8 cellular contexts compared by ENCODE assay signal in the genomic region with DNA sequence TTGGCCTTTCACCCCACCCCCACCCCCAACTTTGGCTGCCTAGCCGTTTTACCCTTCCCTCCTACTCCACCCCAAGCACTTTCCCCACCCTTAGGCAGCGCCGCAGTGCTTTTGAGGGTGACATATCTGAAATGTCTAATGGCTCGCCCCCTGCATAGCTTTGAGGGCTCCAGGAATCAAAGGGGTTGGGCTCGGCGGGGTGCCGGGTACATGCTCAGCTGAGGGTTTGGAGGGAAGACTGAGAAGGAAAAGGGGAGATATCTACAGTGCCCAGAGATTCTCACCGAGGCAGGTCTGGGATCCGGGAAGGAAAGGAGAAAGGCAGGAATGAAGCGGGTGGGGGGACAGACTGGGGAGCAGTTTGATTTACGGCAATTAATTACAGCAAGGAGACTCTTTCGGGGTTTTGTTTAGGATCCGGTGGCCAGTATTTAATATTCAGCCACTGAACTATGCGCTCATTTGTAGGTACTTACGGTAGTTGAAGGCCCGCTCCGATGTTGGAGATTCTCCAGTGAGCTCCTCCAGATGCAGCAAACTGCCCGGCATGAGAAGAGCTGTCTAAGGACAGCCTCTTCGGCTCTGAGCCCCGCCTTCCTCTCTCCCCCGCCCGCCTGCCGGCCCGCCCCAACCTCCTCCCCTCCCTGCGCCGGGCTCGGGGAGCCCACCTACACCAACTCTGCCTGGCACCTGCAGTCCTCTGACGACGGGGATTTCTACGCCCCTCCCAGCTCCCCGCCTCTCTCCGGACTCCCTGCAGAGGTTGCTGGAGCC. TPM values are rescaled to one million over a fixed set of nuclear protein-coding genes. Genes with fewer than 3 reads are reported as not detected.
DNase-seq lines count a peak whose midpoint lies in the region; ATAC-seq and TF ChIP-seq lines count a peak whose summit lies in the region.

Gene IGSF1, minus strand, starts transcription at position 569 of the 774 bp plus-strand sequence. CDS start 2,632 bp downstream, outside the sequence.

- H3K9me3 ChIP-seq in A673 (ENCODE audit: low read depth, low read length, poor library complexity, severe bottlenecking) (no peaks in the 10 kb centered on the region), HUES64 (ENCODE audit: insufficient read depth, low read depth, low read length) (no peaks in the 10 kb centered on the region), ectodermal cell (ENCODE audit: control insufficient read depth, low read length) (no peaks in the 10 kb centered on the region)

- peaks cover 17% of the 10 kb centered on the region for H3K27me3 ChIP-seq in A673 (replicated peaks; ENCODE audit: insufficient read depth, low read depth, low read length, poor library complexity)
- H3K27me3 ChIP-seq in HUES64 (ENCODE audit: insufficient read depth, low read length) = no peaks in the 10 kb centered on the region
- no peaks in the 10 kb centered on the region for H3K27me3 ChIP-seq in ectodermal cell (ENCODE audit: control insufficient read depth, insufficient read depth, low read length, poor library complexity, severe bottlenecking)

- TF ChIP-seq POLR2A in GM18505 (IDR thresholded peaks at IDR 0.05; ENCODE audit: borderline replicate concordance, extremely low read depth, insufficient read depth, insufficient read length) = no peak

- POLR2A ChIA-PET in A673 (lab: Charles Lee; ENCODE audit: low non-redundant PET) = no interaction called here

- peak within 1 kb of the TSS; percentile 26; the same call in 1 of the 2 replicates for H3K9ac ChIP-seq in HUES64 (ENCODE audit: low read depth, low read length)

- no peak for TF ChIP-seq CTCF in A673 (conservative IDR thresholded peaks at IDR 0.05; ENCODE audit: low read depth, low read length)

- CTCF ChIA-PET in A673 (lab: Charles Lee) = no interaction called here

- no peaks in the 10 kb centered on the region for H3K36me3 ChIP-seq in A673 (ENCODE audit: insufficient read depth, low read length, poor library complexity, severe bottlenecking)
- H3K36me3 ChIP-seq in HUES64 (ENCODE audit: insufficient read depth, low read length) = peaks cover 3% of the 10 kb centered on the region; the same call in 1 of the 2 replicates
- H3K36me3 ChIP-seq in ectodermal cell (ENCODE audit: control insufficient read depth, insufficient read depth, low read length) = no peaks in the 10 kb centered on the region

- ATAC-seq in HG03175 (IDR thresholded peaks at IDR 0.05; ENCODE audit: unreplicated experiment) (no peak), HG02938 (IDR thresholded peaks at IDR 0.05; ENCODE audit: unreplicated experiment) (no peak), GM18505 (IDR thresholded peaks at IDR 0.05; ENCODE audit: unreplicated experiment) (no peak)

- H3K4me3 ChIP-seq in A673 (ENCODE audit: low read depth, low read length, poor library complexity, severe bottlenecking) (no peak within 1 kb of the TSS), HUES64 (ENCODE audit: low read length) (peak within 1 kb of the TSS; percentile 64), ectodermal cell (ENCODE audit: insufficient read depth, low read depth, low read length) (peak within 1 kb of the TSS; percentile 37)

- DNase-seq in A673 (ENCODE audit: low spot score) (peak; percentile 29), midbrain (lab: John Stamatoyannopoulos, UW) (peak; percentile 72), AG08395 (ENCODE audit: low spot score) (no peak)

- H3K4me1 ChIP-seq in A673 (ENCODE audit: insufficient read depth, low read length, poor library complexity, severe bottlenecking) (no peaks in the 10 kb centered on the region), HUES64 (ENCODE audit: insufficient read depth, low read length) (peaks cover 21% of the 10 kb centered on the region), ectodermal cell (ENCODE audit: control insufficient read depth, insufficient read depth, low read length) (peaks cover 6% of the 10 kb centered on the region)

- under 1% methylated on average over 31 of the region's 32 CpGs for WGBS in HUES64
- 0 to 1% methylated on average over 22 to 31 of the region's 32 CpGs for WGBS in ectodermal cell, 2 experiments

- H3K27ac ChIP-seq in A673 (ENCODE audit: low read depth, low read length, poor library complexity, severe bottlenecking) (no peak within 1 kb of the TSS), HUES64 (ENCODE audit: low read depth, low read length) (peak within 1 kb of the TSS; percentile 46; the same call in 1 of the 2 replicates), ectodermal cell (ENCODE audit: insufficient read depth, low read depth, low read length, poor library complexity, severe bottlenecking) (no peak within 1 kb of the TSS)

- BruUV-seq in A673 (replicated peaks; lab: Mats Ljungman, UMichigan) = no TSS peak

- intact Hi-C loops in A673 (cut with micrococcal nuclease; ENCODE audit: unreplicated experiment) = no loop called here

RNA-seq across cellular contexts. Expression of gene IGSF1, which starts in this region (rescaled TPM):
- total RNA-seq in A673 (2021) = not detected in 2 replicates
- polyA plus RNA-seq in HUES64 (2013, experiment 1 of 2) = 14.6 TPM
- polyA plus RNA-seq in HUES64 (2013, experiment 2 of 2) = 14.6 TPM
- 18.9 TPM for polyA plus RNA-seq in ectodermal cell (2013, experiment 1 of 4)
- 20.9 TPM for polyA plus RNA-seq in ectodermal cell (2013, experiment 2 of 4)
- 13.8 TPM for polyA plus RNA-seq in ectodermal cell (2013, experiment 3 of 4)
- 16.7 TPM for polyA plus RNA-seq in ectodermal cell (2013, experiment 4 of 4)

Comparison
In these comparisons a context has a peak if more than half of its experiments do, and no peak if none do; other contexts are left out.
1. Peak in DNase-seq in A673; RNA of the gene not detected or under 1 TPM.